Comparison of ENCODE assay signal across 16 cellular contexts in the genomic region with DNA sequence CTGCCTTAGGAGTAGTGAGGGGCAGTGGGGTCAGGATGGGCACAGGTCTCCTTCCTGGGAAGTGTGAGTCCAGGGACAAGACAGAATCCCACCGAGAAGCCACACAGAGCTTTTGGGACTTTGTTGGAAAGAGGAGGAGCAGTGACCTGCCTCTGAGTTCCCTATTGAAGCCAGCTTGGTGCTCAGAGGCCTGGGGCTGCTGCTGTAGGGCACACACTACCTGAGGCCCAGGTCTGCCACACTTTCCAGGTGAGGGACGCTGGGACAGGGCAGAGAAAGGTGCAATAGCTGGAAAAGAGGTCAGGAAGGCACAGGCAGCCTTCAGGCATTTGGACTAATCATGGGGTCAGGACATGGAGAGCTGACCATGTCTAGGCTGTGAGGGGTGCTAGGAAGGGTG.
DNase-seq lines count a peak whose midpoint lies in the region; ATAC-seq and TF ChIP-seq lines count a peak whose summit lies in the region.
"Had no signal": no experiment of that assay in that cellular context is flagged by ENCODE, and none has a peak within 500 bp of the region (broad histone marks: within the 10 kb centered on the region; RNA-seq: fewer than 3 reads in every experiment).

No MANE protein-coding gene starts in this region.

- CTCF ChIA-PET in activated CD8-positive, alpha-beta memory T cell treated with anti-CD3 and anti-CD28 coated beads, Interleukin-2, amount 10 ng/mL, durations not matched to agents 7 days and 5 days (lab: Charles Lee) = interaction anchor here (0.6 kb wide), 1 partner anchor 1369 kb away, joined by 5 read pairs; no protein-coding TSS in a partner anchor

- no peak overlapping the region for H3K4me3 Mint-ChIP-seq in activated CD8-positive, alpha-beta memory T cell treated with anti-CD3 and anti-CD28 coated beads, Interleukin-2, amount 10 ng/mL, durations not matched to agents 7 days and 5 days
- H3K4me3 Mint-ChIP-seq: CD8-positive, alpha-beta memory T cell had no signal

- intact Hi-C loops in heart right ventricle (cut with DNase I) = loop anchor here in 3 of 10 donors (2.0 to 5.0 kb wide), 5 partner anchors 39 to 66 kb away; a partner anchor contains a TSS
- intact Hi-C loops in left cardiac atrium (cut with DNase I) = loop anchor here in 1 of 2 donors (5.0 kb wide), 2 partner anchors 39 to 66 kb away; a partner anchor contains a TSS
- intact Hi-C loops in vagina (cut with DNase I) = no loop called here

- H3K9me3 ChIP-seq in heart right ventricle = no peaks in the 10 kb centered on the region
- no peaks in the 10 kb centered on the region for H3K9me3 ChIP-seq in vagina
- H3K9me3 ChIP-seq: BE2C, MG63 had no signal

- H3K4me3 ChIP-seq in heart right ventricle (no peak overlapping the region), vagina (no peak overlapping the region)
- H3K4me3 ChIP-seq: GM23248, MG63 had no signal

- H3K4me1 ChIP-seq in heart right ventricle (peaks cover 16 to 76% (median 55%) of the 10 kb centered on the region in 9 donors), vagina (no peaks in the 10 kb centered on the region)

- H3K36me3 ChIP-seq in heart right ventricle = peaks cover 0 to 28% (median 0%) of the 10 kb centered on the region in 9 donors
- H3K36me3 ChIP-seq in vagina = no peaks in the 10 kb centered on the region
- H3K36me3 ChIP-seq: BE2C, MG63 had no signal

- H3K27ac ChIP-seq in heart right ventricle = peak overlapping the region in 7 of 10 donors; percentile 48 to 98 (median 87)
- H3K27ac ChIP-seq in vagina = no peak overlapping the region
- H3K27ac ChIP-seq: GM23248 had no signal

- no peaks in the 10 kb centered on the region for H3K4me1 Mint-ChIP-seq in activated CD8-positive, alpha-beta memory T cell treated with anti-CD3 and anti-CD28 coated beads, Interleukin-2, amount 10 ng/mL, durations not matched to agents 7 days and 5 days
- H3K4me1 Mint-ChIP-seq: CD8-positive, alpha-beta memory T cell had no signal

- H3K27me3 ChIP-seq in heart right ventricle = no peaks in the 10 kb centered on the region
- H3K27me3 ChIP-seq in vagina = no peaks in the 10 kb centered on the region
- H3K27me3 ChIP-seq: BE2C, MG63 had no signal

- TF ChIP-seq CTCF in heart right ventricle (IDR thresholded peaks at IDR 0.05) = no peak
- TF ChIP-seq CTCF in vagina (IDR thresholded peaks at IDR 0.05) = no peak

- ATAC-seq in heart right ventricle (no peak), left cardiac atrium (no peak)
- no peak for ATAC-seq in activated CD8-positive, alpha-beta memory T cell treated with anti-CD3 and anti-CD28 coated beads, Interleukin-2, amount 10 ng/mL, durations not matched to agents 7 days and 5 days

- 86 to 88% methylated on average over 2 of the region's 2 CpGs for WGBS in heart right ventricle, 2 donors

- TF ChIP-seq POLR2A in vagina (IDR thresholded peaks at IDR 0.05) = no peak

- H3K27ac Mint-ChIP-seq in activated CD8-positive, alpha-beta memory T cell treated with anti-CD3 and anti-CD28 coated beads, Interleukin-2, amount 10 ng/mL, durations not matched to agents 7 days and 5 days = no peak overlapping the region
- H3K27ac Mint-ChIP-seq: CD8-positive, alpha-beta memory T cell had no signal

- H3K36me3 Mint-ChIP-seq in activated CD8-positive, alpha-beta memory T cell treated with anti-CD3 and anti-CD28 coated beads, Interleukin-2, amount 10 ng/mL, durations not matched to agents 7 days and 5 days = no peaks in the 10 kb centered on the region
- H3K36me3 Mint-ChIP-seq: CD8-positive, alpha-beta memory T cell had no signal

- H3K27me3 Mint-ChIP-seq in activated CD8-positive, alpha-beta memory T cell treated with anti-CD3 and anti-CD28 coated beads, Interleukin-2, amount 10 ng/mL, durations not matched to agents 7 days and 5 days = no peaks in the 10 kb centered on the region

- no peak for DNase-seq in heart right ventricle
- no peak for DNase-seq in left cardiac atrium
- peak; percentile 28 for DNase-seq in activated CD8-positive, alpha-beta memory T cell treated with anti-CD3 and anti-CD28 coated beads, Interleukin-2, amount 10 ng/mL, durations not matched to agents 7 days and 5 days
- peak; percentile 83 for DNase-seq in mesenteric fat pad (ENCODE audit: low spot score)
- peak; percentile 54 to 91 for DNase-seq in vagina (ENCODE audit: extremely low spot score in 2 of 2)
- no peak for DNase-seq in DMS153 (lab: John Stamatoyannopoulos, UW)
- DNase-seq in NCI-H748 (lab: John Stamatoyannopoulos, UW; ENCODE audit: unreplicated experiment) = no peak
- DNase-seq: CD8-positive, alpha-beta memory T cell; GM23248; MG63; NCI-H1092 treated with DMSO at 0.1 percent for 48 hours; NCI-H1694 treated with DMSO at 0.1 percent for 48 hours; NCI-H446; NCI-H82; SHP77 treated with DMSO at 0.1 percent for 48 hours had no signal

- H3K9me3 Mint-ChIP-seq in activated CD8-positive, alpha-beta memory T cell treated with anti-CD3 and anti-CD28 coated beads, Interleukin-2, amount 10 ng/mL, durations not matched to agents 7 days and 5 days (ENCODE audit: low read depth) = no peaks in the 10 kb centered on the region
- H3K9me3 Mint-ChIP-seq: CD8-positive, alpha-beta memory T cell had no signal

Comparison
In these comparisons a context has a peak if more than half of its experiments do, and no peak if none do; other contexts are left out.
1. DNase-seq: peak in activated CD8-positive, alpha-beta memory T cell treated with anti-CD3 and anti-CD28 coated beads, Interleukin-2, amount 10 ng/mL, durations not matched to agents 7 days and 5 days (single experiment), mesenteric fat pad (single experiment) and vagina (2 of 2); none in heart right ventricle (0 of 2), left cardiac atrium (single experiment), DMS153 (single experiment) and NCI-H748 (single experiment).